In the genomic region with DNA sequence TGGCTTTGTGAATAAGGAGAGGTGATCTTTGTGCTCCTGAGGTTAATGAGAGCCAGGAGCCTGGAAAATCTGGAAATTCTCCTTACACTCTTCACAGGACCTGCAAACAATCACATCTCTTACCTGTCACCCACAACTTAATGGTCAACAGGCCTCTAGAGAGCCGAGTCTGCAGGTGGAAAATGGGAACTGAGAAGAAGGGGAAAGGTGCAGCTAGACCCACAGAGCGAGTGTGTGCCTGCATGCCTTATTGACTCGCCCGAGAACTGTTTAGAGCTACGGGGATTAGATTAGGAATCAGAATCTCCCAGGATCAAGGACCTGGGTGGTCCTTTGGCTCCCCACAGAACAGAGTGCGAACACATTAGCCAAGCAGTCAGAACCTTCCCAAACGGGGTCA, we compare ENCODE assay signal across 18 cellular contexts.
"Had no signal": no experiment of that assay in that cellular context is flagged by ENCODE, and none has a peak within 500 bp of the region (broad histone marks: within the 10 kb centered on the region; RNA-seq: fewer than 3 reads in every experiment).

No MANE protein-coding gene starts in this region.

- H3K27ac ChIP-seq: body of pancreas, epithelial cell of prostate, parathyroid adenoma, thyroid gland had no signal

- H3K4me1 ChIP-seq: body of pancreas, parathyroid adenoma, thyroid gland had no signal

- DNase-seq: activated CD4-positive, alpha-beta T cell treated with anti-CD3 and anti-CD28 coated beads, Interleukin-2, amount 10 ng/mL, durations not matched to agents 24 days and 14 days; activated CD8-positive, alpha-beta T cell treated with anti-CD3 and anti-CD28 coated beads, Interleukin-2, amount 10 ng/mL, durations not matched to agents 7 days and 5 days; activated naive CD4-positive, alpha-beta T cell treated with Interleukin-2 at 50 U/mL for 16 hours; activated naive CD8-positive, alpha-beta T cell treated with anti-CD3 and anti-CD28 coated beads, Interleukin-2, amount 10 ng/mL, durations not matched to agents 7 days and 5 days; activated T-cell treated with anti-CD3 and anti-CD28 coated beads, Interleukin-2, amount 50 U/mL, for 24 hours; body of pancreas; foreskin fibroblast; mesenchymal stem cell; mucosa of descending colon; stimulated activated naive CD4-positive, alpha-beta T cell treated with Interleukin-2 at 50 U/mL for 16 hours; thyroid gland had no signal

- H3K4me3 Mint-ChIP-seq: activated CD4-positive, alpha-beta T cell treated with anti-CD3 and anti-CD28 coated beads, Interleukin-2, amount 10 ng/mL, durations not matched to agents 24 days and 14 days; activated CD8-positive, alpha-beta T cell treated with anti-CD3 and anti-CD28 coated beads, Interleukin-2, amount 10 ng/mL, durations not matched to agents 7 days and 5 days; activated naive CD8-positive, alpha-beta T cell treated with anti-CD3 and anti-CD28 coated beads, Interleukin-2, amount 10 ng/mL, durations not matched to agents 7 days and 5 days; activated T-cell treated with anti-CD3 and anti-CD28 coated beads, Interleukin-2, amount 50 U/mL, for 24 hours; natural killer cell treated with Interleukin-12 subunit alpha and Interleukin-12 subunit beta and Interleukin-15 and Interleukin-18, amount 100 ng/mL, for 72 hours; T-helper 2 cell treated with Interferon-gamma antibody and Interleukin-4, amounts not matched to agents 5 μg/mL and 100 μg/mL, for 36 hours had no signal

- H3K27ac Mint-ChIP-seq: activated CD4-positive, alpha-beta T cell treated with anti-CD3 and anti-CD28 coated beads, Interleukin-2, amount 10 ng/mL, durations not matched to agents 24 days and 14 days; activated CD8-positive, alpha-beta T cell treated with anti-CD3 and anti-CD28 coated beads, Interleukin-2, amount 10 ng/mL, durations not matched to agents 7 days and 5 days; activated naive CD8-positive, alpha-beta T cell treated with anti-CD3 and anti-CD28 coated beads, Interleukin-2, amount 10 ng/mL, durations not matched to agents 7 days and 5 days; activated T-cell treated with anti-CD3 and anti-CD28 coated beads, Interleukin-2, amount 50 U/mL, for 24 hours; activated T-helper 2 cell treated with anti-CD3 and anti-CD28 coated beads, Interferon-gamma antibody, Interleukin-2, Interleukin-4, amounts not matched to agents 10 μg/mL and 5 μg/mL and 100 μg/mL, durations not matched to agents 14 hours and 24 hours and 36 hours had no signal

- H3K9me3 Mint-ChIP-seq: activated T-cell treated with anti-CD3 and anti-CD28 coated beads, Interleukin-2, amount 50 U/mL, for 24 hours had no signal

- H3K9me3 ChIP-seq: body of pancreas, mucosa of descending colon, thyroid gland had no signal

- H3K27me3 Mint-ChIP-seq: activated naive CD8-positive, alpha-beta T cell treated with anti-CD3 and anti-CD28 coated beads, Interleukin-2, amount 10 ng/mL, durations not matched to agents 7 days and 5 days; activated T-cell treated with anti-CD3 and anti-CD28 coated beads, Interleukin-2, amount 50 U/mL, for 24 hours had no signal

- H2AFZ ChIP-seq: parathyroid adenoma had no signal

- H3K36me3 Mint-ChIP-seq: natural killer cell treated with Interleukin-12 subunit alpha and Interleukin-12 subunit beta and Interleukin-15 and Interleukin-18, amount 100 ng/mL, for 72 hours had no signal

- ATAC-seq: activated CD8-positive, alpha-beta T cell treated with anti-CD3 and anti-CD28 coated beads, Interleukin-2, amount 10 ng/mL, durations not matched to agents 7 days and 5 days; body of pancreas; mucosa of descending colon; natural killer cell treated with Interleukin-12 subunit alpha and Interleukin-12 subunit beta and Interleukin-15 and Interleukin-18, amount 100 ng/mL, for 72 hours; sciatic nerve had no signal

- H3K79me2 ChIP-seq: parathyroid adenoma had no signal

- H3K4me3 ChIP-seq: body of pancreas, mucosa of descending colon, smooth muscle cell, thyroid gland had no signal

- H3K36me3 ChIP-seq: thyroid gland had no signal

- H3K4me2 ChIP-seq: smooth muscle cell had no signal

- H3K9ac ChIP-seq: parathyroid adenoma had no signal

- H3K27me3 ChIP-seq: body of pancreas, thyroid gland had no signal
